ENCODE assay signal across 1 cellular context in the genomic region with DNA sequence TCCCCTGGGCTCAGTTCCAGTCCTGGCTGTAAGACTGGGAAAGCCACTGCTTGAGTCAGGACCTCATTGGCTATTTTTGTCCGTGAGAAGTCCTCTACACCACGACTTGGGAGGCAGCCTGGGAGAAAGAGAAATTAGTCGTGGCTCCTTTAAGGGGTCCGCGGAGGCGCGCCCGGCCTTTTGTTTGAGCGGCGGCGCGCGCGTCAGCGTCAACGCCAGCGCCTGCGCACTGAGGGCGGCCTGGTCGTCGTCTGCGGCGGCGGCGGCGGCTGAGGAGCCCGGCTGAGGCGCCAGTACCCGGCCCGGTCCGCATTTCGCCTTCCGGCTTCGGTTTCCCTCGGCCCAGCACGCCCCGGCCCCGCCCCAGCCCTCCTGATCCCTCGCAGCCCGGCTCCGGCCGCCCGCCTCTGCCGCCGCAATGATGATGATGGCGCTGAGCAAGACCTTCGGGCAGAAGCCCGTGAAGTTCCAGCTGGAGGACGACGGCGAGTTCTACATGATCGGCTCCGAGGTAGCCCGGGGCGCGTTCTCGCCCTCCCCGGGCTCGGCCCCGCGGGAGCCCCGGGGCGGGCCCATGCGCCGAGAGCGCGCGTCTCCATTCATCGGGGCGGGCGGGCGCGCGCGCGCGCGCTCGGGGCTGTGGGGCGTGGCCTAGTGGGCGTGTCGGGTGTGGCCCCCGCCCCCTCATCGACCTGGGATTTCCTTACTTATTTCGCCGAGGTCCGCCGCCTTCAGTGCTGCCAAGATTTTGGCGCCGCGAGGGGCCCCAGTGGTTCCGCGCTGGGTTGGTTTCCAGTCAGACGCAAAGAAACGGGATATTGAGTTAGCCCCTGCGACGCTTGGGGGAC.
TF ChIP-seq lines count a peak whose summit lies in the region.

A gene (plus strand): TSS at position 215 of the 848 bp plus-strand sequence. CDS start 204 bp downstream, at position 419.

TF ChIP-seq in HepG2, 621 proteins besides CTCF, POLR2A, EP300 and RAD21 (continued from another document and continues in another):
- TF ChIP-seq, protein P1, sequence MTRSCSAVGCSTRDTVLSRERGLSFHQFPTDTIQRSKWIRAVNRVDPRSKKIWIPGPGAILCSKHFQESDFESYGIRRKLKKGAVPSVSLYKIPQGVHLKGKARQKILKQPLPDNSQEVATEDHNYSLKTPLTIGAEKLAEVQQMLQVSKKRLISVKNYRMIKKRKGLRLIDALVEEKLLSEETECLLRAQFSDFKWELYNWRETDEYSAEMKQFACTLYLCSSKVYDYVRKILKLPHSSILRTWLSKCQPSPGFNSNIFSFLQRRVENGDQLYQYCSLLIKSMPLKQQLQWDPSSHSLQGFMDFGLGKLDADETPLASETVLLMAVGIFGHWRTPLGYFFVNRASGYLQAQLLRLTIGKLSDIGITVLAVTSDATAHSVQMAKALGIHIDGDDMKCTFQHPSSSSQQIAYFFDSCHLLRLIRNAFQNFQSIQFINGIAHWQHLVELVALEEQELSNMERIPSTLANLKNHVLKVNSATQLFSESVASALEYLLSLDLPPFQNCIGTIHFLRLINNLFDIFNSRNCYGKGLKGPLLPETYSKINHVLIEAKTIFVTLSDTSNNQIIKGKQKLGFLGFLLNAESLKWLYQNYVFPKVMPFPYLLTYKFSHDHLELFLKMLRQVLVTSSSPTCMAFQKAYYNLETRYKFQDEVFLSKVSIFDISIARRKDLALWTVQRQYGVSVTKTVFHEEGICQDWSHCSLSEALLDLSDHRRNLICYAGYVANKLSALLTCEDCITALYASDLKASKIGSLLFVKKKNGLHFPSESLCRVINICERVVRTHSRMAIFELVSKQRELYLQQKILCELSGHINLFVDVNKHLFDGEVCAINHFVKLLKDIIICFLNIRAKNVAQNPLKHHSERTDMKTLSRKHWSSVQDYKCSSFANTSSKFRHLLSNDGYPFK (CRISPR knock-in tag; IDR thresholded peaks at IDR 0.05; ENCODE audit: borderline replicate concordance) = no peak
- 0 out of 2 replicates have a peak, but pooled peaks have one; percentile 7 for TF ChIP-seq ESRRA (CRISPR knock-in tag; IDR thresholded peaks at IDR 0.05; ENCODE audit: low read depth)
- no peak for TF ChIP-seq SMAD1 (CRISPR knock-in tag; IDR thresholded peaks at IDR 0.05; ENCODE audit: borderline replicate concordance, low read depth)
- TF ChIP-seq ZZZ3 (CRISPR knock-in tag; IDR thresholded peaks at IDR 0.05; ENCODE audit: borderline replicate concordance) = no peak
- TF ChIP-seq, protein P2, sequence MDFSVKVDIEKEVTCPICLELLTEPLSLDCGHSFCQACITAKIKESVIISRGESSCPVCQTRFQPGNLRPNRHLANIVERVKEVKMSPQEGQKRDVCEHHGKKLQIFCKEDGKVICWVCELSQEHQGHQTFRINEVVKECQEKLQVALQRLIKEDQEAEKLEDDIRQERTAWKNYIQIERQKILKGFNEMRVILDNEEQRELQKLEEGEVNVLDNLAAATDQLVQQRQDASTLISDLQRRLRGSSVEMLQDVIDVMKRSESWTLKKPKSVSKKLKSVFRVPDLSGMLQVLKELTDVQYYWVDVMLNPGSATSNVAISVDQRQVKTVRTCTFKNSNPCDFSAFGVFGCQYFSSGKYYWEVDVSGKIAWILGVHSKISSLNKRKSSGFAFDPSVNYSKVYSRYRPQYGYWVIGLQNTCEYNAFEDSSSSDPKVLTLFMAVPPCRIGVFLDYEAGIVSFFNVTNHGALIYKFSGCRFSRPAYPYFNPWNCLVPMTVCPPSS (IDR thresholded peaks at IDR 0.05) = no peak
- TF ChIP-seq ZNF589 (CRISPR knock-in tag; conservative IDR thresholded peaks at IDR 0.05) = no peak
- TF ChIP-seq SMC3 (IDR thresholded peaks at IDR 0.05; ENCODE audit: low read length) = no peak
- TF ChIP-seq JDP2 (CRISPR knock-in tag; IDR thresholded peaks at IDR 0.05; ENCODE audit: borderline replicate concordance) = no peak
- TF ChIP-seq ZFP62 (CRISPR knock-in tag; IDR thresholded peaks at IDR 0.05) = no peak
- no peak for TF ChIP-seq KLF13 (CRISPR knock-in tag; IDR thresholded peaks at IDR 0.05)
- TF ChIP-seq KDM3A (CRISPR knock-in tag; IDR thresholded peaks at IDR 0.05; ENCODE audit: low read depth) = peak; percentile 62; the same call in 1 of the 2 replicates
- TF ChIP-seq ZFP90 (CRISPR knock-in tag; IDR thresholded peaks at IDR 0.05; ENCODE audit: borderline replicate concordance) = no peak
- TF ChIP-seq, protein P3, sequence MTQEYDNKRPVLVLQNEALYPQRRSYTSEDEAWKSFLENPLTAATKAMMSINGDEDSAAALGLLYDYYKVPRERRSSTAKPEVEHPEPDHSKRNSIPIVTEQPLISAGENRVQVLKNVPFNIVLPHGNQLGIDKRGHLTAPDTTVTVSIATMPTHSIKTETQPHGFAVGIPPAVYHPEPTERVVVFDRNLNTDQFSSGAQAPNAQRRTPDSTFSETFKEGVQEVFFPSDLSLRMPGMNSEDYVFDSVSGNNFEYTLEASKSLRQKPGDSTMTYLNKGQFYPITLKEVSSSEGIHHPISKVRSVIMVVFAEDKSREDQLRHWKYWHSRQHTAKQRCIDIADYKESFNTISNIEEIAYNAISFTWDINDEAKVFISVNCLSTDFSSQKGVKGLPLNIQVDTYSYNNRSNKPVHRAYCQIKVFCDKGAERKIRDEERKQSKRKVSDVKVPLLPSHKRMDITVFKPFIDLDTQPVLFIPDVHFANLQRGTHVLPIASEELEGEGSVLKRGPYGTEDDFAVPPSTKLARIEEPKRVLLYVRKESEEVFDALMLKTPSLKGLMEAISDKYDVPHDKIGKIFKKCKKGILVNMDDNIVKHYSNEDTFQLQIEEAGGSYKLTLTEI (CRISPR knock-in tag; conservative IDR thresholded peaks at IDR 0.05) = no peak
- TF ChIP-seq, protein P4, sequence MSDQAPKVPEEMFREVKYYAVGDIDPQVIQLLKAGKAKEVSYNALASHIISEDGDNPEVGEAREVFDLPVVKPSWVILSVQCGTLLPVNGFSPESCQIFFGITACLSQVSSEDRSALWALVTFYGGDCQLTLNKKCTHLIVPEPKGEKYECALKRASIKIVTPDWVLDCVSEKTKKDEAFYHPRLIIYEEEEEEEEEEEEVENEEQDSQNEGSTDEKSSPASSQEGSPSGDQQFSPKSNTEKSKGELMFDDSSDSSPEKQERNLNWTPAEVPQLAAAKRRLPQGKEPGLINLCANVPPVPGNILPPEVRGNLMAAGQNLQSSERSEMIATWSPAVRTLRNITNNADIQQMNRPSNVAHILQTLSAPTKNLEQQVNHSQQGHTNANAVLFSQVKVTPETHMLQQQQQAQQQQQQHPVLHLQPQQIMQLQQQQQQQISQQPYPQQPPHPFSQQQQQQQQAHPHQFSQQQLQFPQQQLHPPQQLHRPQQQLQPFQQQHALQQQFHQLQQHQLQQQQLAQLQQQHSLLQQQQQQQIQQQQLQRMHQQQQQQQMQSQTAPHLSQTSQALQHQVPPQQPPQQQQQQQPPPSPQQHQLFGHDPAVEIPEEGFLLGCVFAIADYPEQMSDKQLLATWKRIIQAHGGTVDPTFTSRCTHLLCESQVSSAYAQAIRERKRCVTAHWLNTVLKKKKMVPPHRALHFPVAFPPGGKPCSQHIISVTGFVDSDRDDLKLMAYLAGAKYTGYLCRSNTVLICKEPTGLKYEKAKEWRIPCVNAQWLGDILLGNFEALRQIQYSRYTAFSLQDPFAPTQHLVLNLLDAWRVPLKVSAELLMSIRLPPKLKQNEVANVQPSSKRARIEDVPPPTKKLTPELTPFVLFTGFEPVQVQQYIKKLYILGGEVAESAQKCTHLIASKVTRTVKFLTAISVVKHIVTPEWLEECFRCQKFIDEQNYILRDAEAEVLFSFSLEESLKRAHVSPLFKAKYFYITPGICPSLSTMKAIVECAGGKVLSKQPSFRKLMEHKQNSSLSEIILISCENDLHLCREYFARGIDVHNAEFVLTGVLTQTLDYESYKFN (CRISPR knock-in tag; conservative IDR thresholded peaks at IDR 0.05) = peak; percentile 45; the same call in 1 of the 2 replicates
- TF ChIP-seq, protein P5, sequence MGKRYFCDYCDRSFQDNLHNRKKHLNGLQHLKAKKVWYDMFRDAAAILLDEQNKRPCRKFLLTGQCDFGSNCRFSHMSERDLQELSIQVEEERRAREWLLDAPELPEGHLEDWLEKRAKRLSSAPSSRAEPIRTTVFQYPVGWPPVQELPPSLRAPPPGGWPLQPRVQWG (CRISPR knock-in tag; IDR thresholded peaks at IDR 0.05; ENCODE audit: borderline replicate concordance, low read depth) = no peak
- TF ChIP-seq, protein P6, sequence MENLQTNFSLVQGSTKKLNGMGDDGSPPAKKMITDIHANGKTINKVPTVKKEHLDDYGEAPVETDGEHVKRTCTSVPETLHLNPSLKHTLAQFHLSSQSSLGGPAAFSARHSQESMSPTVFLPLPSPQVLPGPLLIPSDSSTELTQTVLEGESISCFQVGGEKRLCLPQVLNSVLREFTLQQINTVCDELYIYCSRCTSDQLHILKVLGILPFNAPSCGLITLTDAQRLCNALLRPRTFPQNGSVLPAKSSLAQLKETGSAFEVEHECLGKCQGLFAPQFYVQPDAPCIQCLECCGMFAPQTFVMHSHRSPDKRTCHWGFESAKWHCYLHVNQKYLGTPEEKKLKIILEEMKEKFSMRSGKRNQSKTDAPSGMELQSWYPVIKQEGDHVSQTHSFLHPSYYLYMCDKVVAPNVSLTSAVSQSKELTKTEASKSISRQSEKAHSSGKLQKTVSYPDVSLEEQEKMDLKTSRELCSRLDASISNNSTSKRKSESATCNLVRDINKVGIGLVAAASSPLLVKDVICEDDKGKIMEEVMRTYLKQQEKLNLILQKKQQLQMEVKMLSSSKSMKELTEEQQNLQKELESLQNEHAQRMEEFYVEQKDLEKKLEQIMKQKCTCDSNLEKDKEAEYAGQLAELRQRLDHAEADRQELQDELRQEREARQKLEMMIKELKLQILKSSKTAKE (CRISPR knock-in tag; IDR thresholded peaks at IDR 0.05; ENCODE audit: borderline replicate concordance) = no peak
- TF ChIP-seq, protein P7, sequence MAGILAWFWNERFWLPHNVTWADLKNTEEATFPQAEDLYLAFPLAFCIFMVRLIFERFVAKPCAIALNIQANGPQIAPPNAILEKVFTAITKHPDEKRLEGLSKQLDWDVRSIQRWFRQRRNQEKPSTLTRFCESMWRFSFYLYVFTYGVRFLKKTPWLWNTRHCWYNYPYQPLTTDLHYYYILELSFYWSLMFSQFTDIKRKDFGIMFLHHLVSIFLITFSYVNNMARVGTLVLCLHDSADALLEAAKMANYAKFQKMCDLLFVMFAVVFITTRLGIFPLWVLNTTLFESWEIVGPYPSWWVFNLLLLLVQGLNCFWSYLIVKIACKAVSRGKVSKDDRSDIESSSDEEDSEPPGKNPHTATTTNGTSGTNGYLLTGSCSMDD (CRISPR knock-in tag; IDR thresholded peaks at IDR 0.05) = no peak
- TF ChIP-seq ZNF446 (CRISPR knock-in tag; IDR thresholded peaks at IDR 0.05) = peak; percentile 65; the same call in 1 of the 2 replicates
- TF ChIP-seq ZNF605 (CRISPR knock-in tag; IDR thresholded peaks at IDR 0.05) = no peak
- no peak for TF ChIP-seq JARID2 (CRISPR knock-in tag; IDR thresholded peaks at IDR 0.05; ENCODE audit: insufficient replicate concordance)
- TF ChIP-seq BRD4 (CRISPR knock-in tag; IDR thresholded peaks at IDR 0.05) = no peak
- no peak for TF ChIP-seq HNRNPL (IDR thresholded peaks at IDR 0.05; ENCODE audit: low read depth, low read length)
- TF ChIP-seq SP2 (CRISPR knock-in tag; IDR thresholded peaks at IDR 0.05) = no peak
- TF ChIP-seq, protein P8, sequence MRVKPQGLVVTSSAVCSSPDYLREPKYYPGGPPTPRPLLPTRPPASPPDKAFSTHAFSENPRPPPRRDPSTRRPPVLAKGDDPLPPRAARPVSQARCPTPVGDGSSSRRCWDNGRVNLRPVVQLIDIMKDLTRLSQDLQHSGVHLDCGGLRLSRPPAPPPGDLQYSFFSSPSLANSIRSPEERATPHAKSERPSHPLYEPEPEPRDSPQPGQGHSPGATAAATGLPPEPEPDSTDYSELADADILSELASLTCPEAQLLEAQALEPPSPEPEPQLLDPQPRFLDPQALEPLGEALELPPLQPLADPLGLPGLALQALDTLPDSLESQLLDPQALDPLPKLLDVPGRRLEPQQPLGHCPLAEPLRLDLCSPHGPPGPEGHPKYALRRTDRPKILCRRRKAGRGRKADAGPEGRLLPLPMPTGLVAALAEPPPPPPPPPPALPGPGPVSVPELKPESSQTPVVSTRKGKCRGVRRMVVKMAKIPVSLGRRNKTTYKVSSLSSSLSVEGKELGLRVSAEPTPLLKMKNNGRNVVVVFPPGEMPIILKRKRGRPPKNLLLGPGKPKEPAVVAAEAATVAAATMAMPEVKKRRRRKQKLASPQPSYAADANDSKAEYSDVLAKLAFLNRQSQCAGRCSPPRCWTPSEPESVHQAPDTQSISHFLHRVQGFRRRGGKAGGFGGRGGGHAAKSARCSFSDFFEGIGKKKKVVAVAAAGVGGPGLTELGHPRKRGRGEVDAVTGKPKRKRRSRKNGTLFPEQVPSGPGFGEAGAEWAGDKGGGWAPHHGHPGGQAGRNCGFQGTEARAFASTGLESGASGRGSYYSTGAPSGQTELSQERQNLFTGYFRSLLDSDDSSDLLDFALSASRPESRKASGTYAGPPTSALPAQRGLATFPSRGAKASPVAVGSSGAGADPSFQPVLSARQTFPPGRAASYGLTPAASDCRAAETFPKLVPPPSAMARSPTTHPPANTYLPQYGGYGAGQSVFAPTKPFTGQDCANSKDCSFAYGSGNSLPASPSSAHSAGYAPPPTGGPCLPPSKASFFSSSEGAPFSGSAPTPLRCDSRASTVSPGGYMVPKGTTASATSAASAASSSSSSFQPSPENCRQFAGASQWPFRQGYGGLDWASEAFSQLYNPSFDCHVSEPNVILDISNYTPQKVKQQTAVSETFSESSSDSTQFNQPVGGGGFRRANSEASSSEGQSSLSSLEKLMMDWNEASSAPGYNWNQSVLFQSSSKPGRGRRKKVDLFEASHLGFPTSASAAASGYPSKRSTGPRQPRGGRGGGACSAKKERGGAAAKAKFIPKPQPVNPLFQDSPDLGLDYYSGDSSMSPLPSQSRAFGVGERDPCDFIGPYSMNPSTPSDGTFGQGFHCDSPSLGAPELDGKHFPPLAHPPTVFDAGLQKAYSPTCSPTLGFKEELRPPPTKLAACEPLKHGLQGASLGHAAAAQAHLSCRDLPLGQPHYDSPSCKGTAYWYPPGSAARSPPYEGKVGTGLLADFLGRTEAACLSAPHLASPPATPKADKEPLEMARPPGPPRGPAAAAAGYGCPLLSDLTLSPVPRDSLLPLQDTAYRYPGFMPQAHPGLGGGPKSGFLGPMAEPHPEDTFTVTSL (CRISPR knock-in tag; IDR thresholded peaks at IDR 0.05; ENCODE audit: borderline replicate concordance) = no peak; the same call in 1 of the 2 replicates
- TF ChIP-seq, protein P9, sequence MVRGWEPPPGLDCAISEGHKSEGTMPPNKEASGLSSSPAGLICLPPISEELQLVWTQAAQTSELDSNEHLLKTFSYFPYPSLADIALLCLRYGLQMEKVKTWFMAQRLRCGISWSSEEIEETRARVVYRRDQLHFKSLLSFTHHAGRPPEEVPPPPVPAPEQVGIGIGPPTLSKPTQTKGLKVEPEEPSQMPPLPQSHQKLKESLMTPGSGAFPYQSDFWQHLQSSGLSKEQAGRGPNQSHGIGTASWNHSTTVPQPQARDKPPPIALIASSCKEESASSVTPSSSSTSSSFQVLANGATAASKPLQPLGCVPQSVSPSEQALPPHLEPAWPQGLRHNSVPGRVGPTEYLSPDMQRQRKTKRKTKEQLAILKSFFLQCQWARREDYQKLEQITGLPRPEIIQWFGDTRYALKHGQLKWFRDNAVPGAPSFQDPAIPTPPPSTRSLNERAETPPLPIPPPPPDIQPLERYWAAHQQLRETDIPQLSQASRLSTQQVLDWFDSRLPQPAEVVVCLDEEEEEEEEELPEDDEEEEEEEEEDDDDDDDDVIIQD (CRISPR knock-in tag; IDR thresholded peaks at IDR 0.05; ENCODE audit: low read depth) = no peak
- TF ChIP-seq RORA (CRISPR knock-in tag; IDR thresholded peaks at IDR 0.05) = no peak
- TF ChIP-seq JUN (CRISPR knock-in tag; IDR thresholded peaks at IDR 0.05) = no peak
- TF ChIP-seq ZNF468 (CRISPR knock-in tag; IDR thresholded peaks at IDR 0.05) = no peak
- TF ChIP-seq FOXM1 (CRISPR knock-in tag; IDR thresholded peaks at IDR 0.05) = no peak
- peak; percentile 14; the same call in 1 of the 2 replicates for TF ChIP-seq ZNF343 (CRISPR knock-in tag; IDR thresholded peaks at IDR 0.05)
- TF ChIP-seq ZNF234 (CRISPR knock-in tag; conservative IDR thresholded peaks at IDR 0.05) = no peak
- TF ChIP-seq GABPA (IDR thresholded peaks at IDR 0.05; ENCODE audit: low read depth, low read length) = no peak
- no peak for TF ChIP-seq GABPA (CRISPR knock-in tag; IDR thresholded peaks at IDR 0.05; ENCODE audit: low read depth)
- TF ChIP-seq ZNF317 (CRISPR knock-in tag; IDR thresholded peaks at IDR 0.05) = peak; percentile 10; the same call in 1 of the 2 replicates
